Comparison of ENCODE assay signal across 32 cellular contexts in the genomic region with DNA sequence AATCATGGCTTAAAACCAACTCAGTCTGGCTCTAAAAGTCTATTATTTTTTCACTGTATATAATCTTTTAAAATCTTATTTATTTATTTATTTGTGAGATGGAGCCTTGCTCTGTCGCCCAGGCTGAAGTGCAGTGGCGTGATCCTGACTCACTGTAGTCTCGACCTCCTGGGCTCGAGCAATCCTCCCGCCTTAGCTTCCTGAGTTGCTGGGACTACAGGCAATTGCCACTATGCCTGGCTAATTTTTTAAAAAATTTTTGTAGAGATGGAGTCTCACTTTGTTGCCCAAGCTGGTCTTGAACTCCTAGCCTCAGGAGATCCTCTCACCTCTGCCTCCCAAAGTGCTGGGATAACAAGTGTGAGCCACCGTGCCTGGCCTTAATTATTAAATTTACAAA.
"Had no signal": no experiment of that assay in that cellular context is flagged by ENCODE, and none has a peak within 500 bp of the region (broad histone marks: within the 10 kb centered on the region; RNA-seq: fewer than 3 reads in every experiment).

No MANE protein-coding gene starts in this region.

- ATAC-seq: activated CD4-positive, CD25-positive, alpha-beta regulatory T cell treated with anti-CD3 and anti-CD28 coated beads, Interleukin-2, amount 50 U/mL, for 24 hours; activated CD8-positive, alpha-beta memory T cell treated with anti-CD3 and anti-CD28 coated beads, Interleukin-2, amount 10 ng/mL, durations not matched to agents 7 days and 5 days; activated CD8-positive, alpha-beta T cell treated with anti-CD3 and anti-CD28 coated beads, Interleukin-2, amount 10 ng/mL, durations not matched to agents 7 days and 5 days; esophagus mucosa; foreskin keratinocyte; gastrocnemius medialis; heart left ventricle had no signal

- FAIRE-seq: astrocyte, bronchial epithelial cell, colon had no signal

- H3K27me3 Mint-ChIP-seq: activated B cell treated with CpG ODN at 0.5 μM for 24 hours; activated CD4-positive, alpha-beta memory T cell treated with anti-CD3 and anti-CD28 coated beads for 36 hours; activated CD4-positive, alpha-beta T cell treated with anti-CD3 and anti-CD28 coated beads, Interleukin-2, amount 10 ng/mL, durations not matched to agents 24 days and 14 days; activated CD8-positive, alpha-beta memory T cell treated with anti-CD3 and anti-CD28 coated beads, Interleukin-2, amount 10 ng/mL, durations not matched to agents 7 days and 5 days; activated naive CD8-positive, alpha-beta T cell treated with anti-CD3 and anti-CD28 coated beads for 36 hours; central memory CD8-positive, alpha-beta T cell had no signal

- H3K27ac ChIP-seq: brain microvascular endothelial cell, foreskin keratinocyte, gastrocnemius medialis, heart left ventricle, WERI-Rb-1 had no signal

- H3K4me3 Mint-ChIP-seq: activated B cell treated with CpG ODN at 0.5 μM for 24 hours; activated CD4-positive, alpha-beta memory T cell treated with anti-CD3 and anti-CD28 coated beads for 36 hours; activated CD4-positive, alpha-beta T cell treated with anti-CD3 and anti-CD28 coated beads, Interleukin-2, amount 10 ng/mL, durations not matched to agents 24 days and 14 days; activated CD8-positive, alpha-beta memory T cell treated with anti-CD3 and anti-CD28 coated beads, Interleukin-2, amount 10 ng/mL, durations not matched to agents 7 days and 5 days; activated CD8-positive, alpha-beta T cell treated with anti-CD3 and anti-CD28 coated beads, Interleukin-2, amount 10 ng/mL, durations not matched to agents 7 days and 5 days; activated naive CD4-positive, alpha-beta T cell treated with anti-CD3 and anti-CD28 coated beads for 36 hours; activated naive CD8-positive, alpha-beta T cell treated with anti-CD3 and anti-CD28 coated beads for 36 hours; activated T-helper 1 cell treated with anti-CD3 and anti-CD28 coated beads, Interleukin-12 subunit alpha, Interleukin-12 subunit beta, Interleukin-2, Interleukin-4 antibody, amounts not matched to agents 30 ng/mL and 10 ng/mL and 1 ng/mL, durations not matched to agents 14 hours and 24 hours and 36 hours; central memory CD8-positive, alpha-beta T cell; endodermal cell; T-helper 1 cell treated with Interleukin-12 subunit alpha and Interleukin-12 subunit beta and Interleukin-4 antibody, amounts not matched to agents 30 μg/mL and 1 μg/mL, for 36 hours; T-helper 2 cell treated with Interferon-gamma antibody and Interleukin-4, amounts not matched to agents 5 μg/mL and 100 μg/mL, for 36 hours had no signal

- H3K4me1 ChIP-seq: foreskin keratinocyte had no signal

- H3K4me3 ChIP-seq: gastrocnemius medialis, heart left ventricle had no signal

- H3K36me3 ChIP-seq: gastrocnemius medialis had no signal

- H3K9me3 ChIP-seq: gastrocnemius medialis, heart left ventricle had no signal

- H3K27me3 ChIP-seq: brain microvascular endothelial cell, foreskin keratinocyte, gastrocnemius medialis, heart left ventricle had no signal

- H3K27ac Mint-ChIP-seq: activated B cell treated with CpG ODN at 0.5 μM for 24 hours; activated CD4-positive, alpha-beta memory T cell treated with anti-CD3 and anti-CD28 coated beads for 36 hours; activated CD4-positive, alpha-beta T cell treated with anti-CD3 and anti-CD28 coated beads, Interleukin-2, amount 10 ng/mL, durations not matched to agents 24 days and 14 days; activated CD8-positive, alpha-beta memory T cell treated with anti-CD3 and anti-CD28 coated beads, Interleukin-2, amount 10 ng/mL, durations not matched to agents 7 days and 5 days; activated CD8-positive, alpha-beta T cell treated with anti-CD3 and anti-CD28 coated beads, Interleukin-2, amount 10 ng/mL, durations not matched to agents 7 days and 5 days; activated naive CD4-positive, alpha-beta T cell treated with anti-CD3 and anti-CD28 coated beads for 36 hours; activated naive CD8-positive, alpha-beta T cell treated with anti-CD3 and anti-CD28 coated beads for 36 hours; activated T-helper 1 cell treated with anti-CD3 and anti-CD28 coated beads, Interleukin-12 subunit alpha, Interleukin-12 subunit beta, Interleukin-2, Interleukin-4 antibody, amounts not matched to agents 30 ng/mL and 10 ng/mL and 1 ng/mL, durations not matched to agents 14 hours and 24 hours and 36 hours; activated T-helper 2 cell treated with anti-CD3 and anti-CD28 coated beads, Interferon-gamma antibody, Interleukin-2, Interleukin-4, amounts not matched to agents 10 μg/mL and 5 μg/mL and 100 μg/mL, durations not matched to agents 14 hours and 24 hours and 36 hours; endodermal cell; T-helper 1 cell treated with Interleukin-12 subunit alpha and Interleukin-12 subunit beta and Interleukin-4 antibody, amounts not matched to agents 30 μg/mL and 1 μg/mL, for 36 hours; T-helper 2 cell treated with Interferon-gamma antibody and Interleukin-4, amounts not matched to agents 5 μg/mL and 100 μg/mL, for 36 hours had no signal

- DNase-seq: activated B cell treated with CpG ODN at 0.5 μM for 24 hours; activated CD4-positive, alpha-beta memory T cell treated with anti-CD3 and anti-CD28 coated beads for 36 hours; activated CD4-positive, alpha-beta T cell treated with anti-CD3 and anti-CD28 coated beads, Interleukin-2, amount 10 ng/mL, durations not matched to agents 24 days and 14 days; activated CD8-positive, alpha-beta memory T cell treated with anti-CD3 and anti-CD28 coated beads, Interleukin-2, amount 10 ng/mL, durations not matched to agents 7 days and 5 days; activated CD8-positive, alpha-beta memory T cell treated with anti-CD3 and anti-CD28 coated beads, Interleukin-2, amount 50 U/mL, for 4 hours; activated CD8-positive, alpha-beta T cell treated with anti-CD3 and anti-CD28 coated beads, Interleukin-2, amount 10 ng/mL, durations not matched to agents 7 days and 5 days; activated effector memory CD4-positive, alpha-beta T cell treated with anti-CD3 and anti-CD28 coated beads, Interleukin-2, amount 50 U/mL, for 16 hours; activated naive CD4-positive, alpha-beta T cell treated with anti-CD3 and anti-CD28 coated beads for 36 hours; activated naive CD8-positive, alpha-beta T cell treated with anti-CD3 and anti-CD28 coated beads for 36 hours; activated T-cell treated with anti-CD3 and anti-CD28 coated beads, Interleukin-2, amount 50 U/mL, for 1 hour; activated T-cell treated with anti-CD3 and anti-CD28 coated beads, Interleukin-2, amount 50 U/mL, for 48 hours; amniotic stem cell; anterior cingulate cortex; brain microvascular endothelial cell; effector memory CD4-positive, alpha-beta T cell; endodermal cell; foreskin keratinocyte; gastrocnemius medialis; glutamatergic neuron; heart left ventricle; T1000; WERI-Rb-1 had no signal
